8 cellular contexts compared by ENCODE assay signal in the genomic region with DNA sequence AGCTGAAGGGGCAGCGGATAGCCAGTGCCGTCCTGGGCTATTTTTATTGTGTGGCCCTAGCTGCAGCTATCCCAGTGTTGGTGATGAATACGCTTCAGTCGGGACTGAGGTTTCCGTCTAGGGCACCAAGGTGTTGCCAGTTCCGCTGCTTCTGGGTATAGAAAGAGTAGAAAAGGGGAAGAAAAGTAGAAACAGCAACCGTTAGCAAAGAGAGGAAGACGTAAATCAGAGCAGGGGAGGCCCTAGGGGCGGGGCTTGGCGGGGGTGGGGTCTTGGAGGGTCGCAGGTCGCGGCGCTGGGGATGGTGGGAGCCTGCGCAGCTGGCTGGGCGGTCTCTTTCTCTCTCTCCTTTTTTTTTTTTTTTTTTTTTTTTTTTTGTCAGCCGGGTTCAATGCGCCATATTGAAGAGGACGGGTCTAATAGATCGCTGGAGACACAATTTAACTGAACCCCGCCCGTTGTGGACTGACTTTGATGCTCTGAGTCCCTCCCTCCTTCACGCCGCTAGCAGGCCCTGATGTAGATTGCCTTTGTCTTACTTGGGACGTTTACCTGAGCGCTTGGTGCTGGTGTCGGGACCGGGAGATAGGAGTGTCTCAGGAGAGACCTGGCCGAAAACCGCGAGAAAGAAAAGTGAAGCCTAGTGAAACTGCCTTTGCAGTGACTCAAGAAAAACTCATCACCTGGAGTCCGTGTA. TPM values are rescaled to one million over a fixed set of nuclear protein-coding genes. Genes with fewer than 3 reads are reported as not detected.
DNase-seq lines count a peak whose midpoint lies in the region; ATAC-seq, FAIRE-seq and TF ChIP-seq lines count a peak whose summit lies in the region.

No MANE protein-coding gene starts in this region.

- peak overlapping the region; percentile 34; the same call in 1 of the 2 replicates for H2AFZ ChIP-seq in H1 (ENCODE audit: low read length)

- TF ChIP-seq EP300 in H1 (IDR thresholded peaks at IDR 0.05; ENCODE audit: borderline replicate concordance in 1 of 2, low read depth in 2 of 2, low read length in 2 of 2) = no peak

- TF ChIP-seq POLR2A in H1 (IDR thresholded peaks at IDR 0.05; ENCODE audit: control extremely low read depth in 1 of 2, low read depth in 2 of 2, low read length in 2 of 2) = peak in 1 of 2 experiments; percentile 54; a peak in 1 of 3 replicates
- TF ChIP-seq POLR2A in prostate gland (IDR thresholded peaks at IDR 0.05) = no peak

- peak overlapping the region; percentile 92; the same call in 1 of the 2 replicates for H4K8ac ChIP-seq in H1 (ENCODE audit: extremely low read depth, insufficient read depth, low read length)

- H3K36me3 ChIP-seq in SJSA1 = peaks cover 14% of the 10 kb centered on the region
- H3K36me3 ChIP-seq in H1 (ENCODE audit: control insufficient read depth in 2 of 4, insufficient read depth in 4 of 4, low read length in 3 of 4) = peaks cover 0 to 11% (median 0%) of the 10 kb centered on the region in 4 experiments; a peak in 2 of 8 replicates
- no peaks in the 10 kb centered on the region for H3K36me3 ChIP-seq in prostate gland

- peak overlapping the region; percentile 84 for H3K27ac ChIP-seq in SJSA1
- H3K27ac ChIP-seq in H1 (ENCODE audit: low read depth, low read length) = peak overlapping the region; percentile 90
- peak overlapping the region; percentile 84 to 87 for H3K27ac ChIP-seq in prostate gland

- H3K23ac ChIP-seq in H1 (ENCODE audit: insufficient read length) = no peak overlapping the region

- no peak for TF ChIP-seq RAD21 in H1 (IDR thresholded peaks at IDR 0.05 in 1 of 2, conservative IDR thresholded peaks at IDR 0.05 in 1 of 2; ENCODE audit: low read depth in 2 of 2, low read length in 2 of 2)

- H3K27me3 ChIP-seq in SJSA1 (replicated peaks) (no peaks in the 10 kb centered on the region), H1 (replicated peaks in 1 of 4; ENCODE audit: control insufficient read depth in 3 of 4, extremely low read depth in 1 of 4, insufficient read depth in 3 of 4, low read length in 3 of 4) (no peaks in the 10 kb centered on the region), prostate gland (replicated peaks; ENCODE audit: insufficient read depth) (no peaks in the 10 kb centered on the region)

- H3K79me1 ChIP-seq in H1 (ENCODE audit: low read depth, low read length) = no peaks in the 10 kb centered on the region

- peak overlapping the region; percentile 71; the same call in 1 of the 2 replicates for H3K18ac ChIP-seq in H1 (ENCODE audit: extremely low read depth, low read length)

- H3K4me3 ChIP-seq in SJSA1 (peak overlapping the region; percentile 57), H1 (ENCODE audit: extremely low read depth in 1 of 4, insufficient read depth in 2 of 4, low read depth in 3 of 4, low read length in 4 of 4) (peak overlapping the region; percentile 85 to 98 (median 94)), prostate gland (peak overlapping the region; percentile 45 to 46)

- TF ChIP-seq CTCF in H1 (IDR thresholded peaks at IDR 0.05; ENCODE audit: control extremely low read depth in 1 of 3, insufficient read depth in 1 of 3, low read depth in 1 of 3, low read length in 3 of 3) (no peak), prostate gland (IDR thresholded peaks at IDR 0.05) (no peak)

- peak overlapping the region; percentile 78 for H3K4ac ChIP-seq in H1 (replicated peaks; ENCODE audit: insufficient read length, low read depth, low read length)

- H2BK5ac ChIP-seq in H1 (ENCODE audit: low read depth, low read length) = peak overlapping the region; percentile 44; the same call in 1 of the 2 replicates

- peak; percentile 97 for ATAC-seq in Right ventricle myocardium inferior

- H3K4me2 ChIP-seq in H1 (ENCODE audit: insufficient read depth in 1 of 2, low read depth in 2 of 2, low read length in 2 of 2) = peak overlapping the region; percentile 80 to 90

- DNase-seq in Right ventricle myocardium inferior (ENCODE audit: missing footprints) (peak; percentile 77), cardiac septum (ENCODE audit: low spot score) (no peak), SJSA1 (ENCODE audit: low read depth in 1 of 2, low spot score in 2 of 2) (peak; percentile 68 to 70), H1 (ENCODE audit: low read depth in 1 of 2, low spot score in 2 of 2) (peak in 1 of 2 experiments; percentile 50), prostate gland (ENCODE audit: low spot score) (peak; percentile 61), DMS 273 treated with DMSO at 0.1 percent for 48 hours (lab: John Stamatoyannopoulos, UW) (no peak), NCI-H748 (lab: John Stamatoyannopoulos, UW; ENCODE audit: unreplicated experiment) (no peak), urothelium cell line (ENCODE audit: low spot score) (no peak)

- H3K4me1 ChIP-seq in SJSA1 (replicated peaks) (peaks cover 6% of the 10 kb centered on the region; the same call in 1 of the 2 replicates), H1 (replicated peaks in 1 of 4; ENCODE audit: control insufficient read depth in 3 of 4, insufficient read depth in 4 of 4, low read length in 3 of 4) (0 out of 7 replicates have a peak, but pooled peaks cover 0 to 3% (median 0%) of the 10 kb centered on the region in 4 experiments), prostate gland (replicated peaks) (no peaks in the 10 kb centered on the region)

- H3K14ac ChIP-seq in H1 (ENCODE audit: insufficient read length) = no peak overlapping the region

- no peak overlapping the region for H2BK20ac ChIP-seq in H1 (ENCODE audit: low read length)

- peak overlapping the region; percentile 30 for H3K56ac ChIP-seq in H1 (replicated peaks; ENCODE audit: insufficient read length, low read depth, low read length)

- H3K23me2 ChIP-seq in H1 (ENCODE audit: low read depth, low read length) = peaks cover 3% of the 10 kb centered on the region; the same call in 1 of the 2 replicates

- H2BK15ac ChIP-seq in H1 (ENCODE audit: low read length) = no peak overlapping the region

- H3K79me2 ChIP-seq in H1 (ENCODE audit: control insufficient read depth in 1 of 2, insufficient read depth in 2 of 2, low read length in 2 of 2) = peaks cover 3 to 49% of the 10 kb centered on the region in 2 experiments; a peak in 3 of 4 replicates

- FAIRE-seq in H1 (lab: Jason Lieb, UNC) (no peak), urothelium cell line (lab: Jason Lieb, UNC) (no peak)

- no peaks in the 10 kb centered on the region for H4K20me1 ChIP-seq in H1 (replicated peaks in 1 of 2; ENCODE audit: control insufficient read depth in 1 of 2, insufficient read depth in 2 of 2, low read length in 2 of 2)

- H2BK12ac ChIP-seq in H1 (ENCODE audit: low read depth, low read length) = no peak overlapping the region; the same call in 1 of the 2 replicates

- H3K9me3 ChIP-seq in SJSA1 (replicated peaks) (no peaks in the 10 kb centered on the region), H1 (ENCODE audit: insufficient read depth in 2 of 2, low read depth in 1 of 2, low read length in 1 of 2) (no peaks in the 10 kb centered on the region), prostate gland (no peaks in the 10 kb centered on the region)

- 0% methylated on average over 18 of the region's 32 CpGs; no CpG with 5 or more reads in 1 of the 2 experiments for WGBS in H1 (ENCODE audit: extremely low coverage in 1 of 2, insufficient coverage in 1 of 2, insufficient read length in 1 of 2, insufficient replicate concordance in 2 of 2, low coverage in 1 of 2, low lambda C conversion rate in 2 of 2, missing lambda C conversion rate in 1 of 2), 2 experiments
- WGBS in prostate gland = 0% methylated on average over 29 of the region's 32 CpGs

- H3K9ac ChIP-seq in H1 (replicated peaks in 1 of 4; ENCODE audit: extremely low read depth in 1 of 4, low read depth in 3 of 4, low read length in 3 of 4) = peak overlapping the region; percentile 59 to 91 (median 88)

- H2AK5ac ChIP-seq in H1 (ENCODE audit: low read depth, low read length) = 0 out of 2 replicates have a peak overlapping the region, but pooled peaks have one; percentile 13

- peak overlapping the region; percentile 33 for H2BK120ac ChIP-seq in H1 (replicated peaks; ENCODE audit: low read depth, low read length)

- peak overlapping the region; percentile 65 for H4K91ac ChIP-seq in H1 (replicated peaks; ENCODE audit: insufficient read length, low read length)

- POLR2A ChIA-PET in H1 (lab: Charles Lee; ENCODE audit: partially characterized antibody) = interaction anchor here (0.9 to 1.7 kb wide), 2 partner anchors 18 to 33 kb away, joined by 3 read pairs; no protein-coding TSS in a partner anchor

- intact Hi-C loops in Right ventricle myocardium inferior (cut with DNase I) = no loop called here
- intact Hi-C loops in cardiac septum (cut with DNase I) = no loop called here
- intact Hi-C loops in prostate gland (cut with DNase I) = loop anchor here (10.0 kb wide), 1 partner anchor 243 kb away; the partner anchor contains the start of gene DDX3Y

- CTCF ChIA-PET in H1 (lab: Charles Lee; ENCODE audit: partially characterized antibody) = no interaction called here

- H4K5ac ChIP-seq in H1 (ENCODE audit: insufficient read length, low read depth, low read length) = peak overlapping the region; percentile 86

TF ChIP-seq in H1, 55 proteins besides CTCF, POLR2A, EP300 and RAD21 (continues in another document):
- TF ChIP-seq MAX (IDR thresholded peaks at IDR 0.05) (no peak), POLR2AphosphoS5 (IDR thresholded peaks at IDR 0.05; ENCODE audit: low read depth, low read length) (0 out of 2 replicates have a peak, but pooled peaks have one; percentile 33), YY1 (IDR thresholded peaks at IDR 0.05; ENCODE audit: low read depth, low read length) (peak; percentile 31; the same call in 1 of the 2 replicates), TAF7 (optimal IDR thresholded peaks at IDR 0.05; ENCODE audit: borderline replicate concordance, low read depth, low read length) (peak; percentile 11), TAF1 (IDR thresholded peaks at IDR 0.05; ENCODE audit: low read depth, low read length) (peak; percentile 61; the same call in 1 of the 2 replicates), TCF12 (IDR thresholded peaks at IDR 0.05; ENCODE audit: low read depth, low read length) (no peak), CREB1 (IDR thresholded peaks at IDR 0.05) (no peak)

RNA-seq across cellular contexts. Expression of gene USP9Y, which starts 38.9 kb away (rescaled TPM):
- total RNA-seq in Right ventricle myocardium inferior (18.7 TPM), cardiac septum (not detected), prostate gland (10 to 100 TPM; 28.2 to 33.9 TPM)
- 16.9 and 20.1 TPM in 2 replicates for total RNA-seq in SJSA1 (2014; rRNA removed; shearing (Covaris generic))
- 27.3 and 28.3 TPM in 2 replicates for total RNA-seq in H1 (2021; fragmentation: NEBNext Ultra II Directional; extraction: Animal tissue kit (Norgen Biotek cat#: 25700))
- 16.0 and 34.1 TPM in 2 replicates for polyA plus RNA-seq in H1 (2011; rRNA removed)
- polyA plus RNA-seq in H1 (2011; cell fraction: cytosol; rRNA removed) = 34.0 TPM
- 44.6 TPM for polyA plus RNA-seq in H1 (2011; cell fraction: nucleus; rRNA removed)
- polyA plus RNA-seq in H1 (2012, experiment 1 of 2) = 21.5 to 35.4 TPM (median 26.6 TPM) in 4 replicates
- 1.8 TPM for polyA plus RNA-seq in H1 (2012, experiment 2 of 2)
- polyA plus RNA-seq in H1 (2013, experiment 1 of 2) = 22.0 TPM
- 18.0 TPM for polyA plus RNA-seq in H1 (2013, experiment 2 of 2)
- 57.2 and 105 TPM in 2 replicates for polyA minus RNA-seq in H1 (2011; rRNA and poly(A)+ RNA removed)
- polyA minus RNA-seq in H1 (2011; cell fraction: cytosol; rRNA and poly(A)+ RNA removed) = 34.1 TPM
- polyA minus RNA-seq in H1 (2011; cell fraction: nucleus; rRNA and poly(A)+ RNA removed) = 114 TPM

Comparison
In these comparisons a context has a peak if more than half of its experiments do, and no peak if none do; other contexts are left out.
1. DNase-seq: peak in Right ventricle myocardium inferior (single experiment), SJSA1 (2 of 2) and prostate gland (single experiment); none in cardiac septum (single experiment), DMS 273 treated with DMSO at 0.1 percent for 48 hours (single experiment), NCI-H748 (single experiment) and urothelium cell line (single experiment).
2. Peak in every context shown above with its lines, with median percentiles within 50 percentile points of each other: H3K27ac ChIP-seq and H3K4me3 ChIP-seq.